Comparison of ENCODE assay signal across 19 cellular contexts in the genomic region with DNA sequence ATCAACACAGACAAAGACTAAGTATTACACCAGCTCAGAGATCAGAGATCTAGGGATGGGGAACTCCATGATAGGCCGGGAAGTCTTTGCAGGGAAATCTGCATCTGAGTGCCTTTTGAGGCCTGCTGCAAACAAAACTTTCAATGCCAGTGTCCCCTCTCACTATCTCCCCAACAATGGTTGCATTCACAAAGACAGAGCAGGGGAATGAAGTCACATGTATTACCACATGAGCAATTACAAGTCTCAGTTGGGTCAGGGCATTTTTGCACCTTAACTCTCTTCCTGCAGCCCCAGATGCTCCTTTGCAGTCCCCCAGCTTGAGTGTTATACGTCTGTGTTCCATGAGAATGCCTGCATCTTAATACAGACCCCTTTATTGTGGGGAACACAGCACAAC. TPM values are rescaled to one million over a fixed set of nuclear protein-coding genes. Genes with fewer than 3 reads are reported as not detected.
A peak's percentile ranks its signal among the peaks of the same experiment; 100 is the strongest.
DNase-seq lines count a peak whose midpoint lies in the region; ATAC-seq and TF ChIP-seq lines count a peak whose summit lies in the region.
"Had no signal": no experiment of that assay in that cellular context is flagged by ENCODE, and none has a peak within 500 bp of the region (broad histone marks: within the 10 kb centered on the region; RNA-seq: fewer than 3 reads in every experiment).

No MANE protein-coding gene starts in this region.

- H3K9me3 Mint-ChIP-seq in natural killer cell: no peaks in the 10 kb centered on the region

- no peak for ATAC-seq in natural killer cell
- ATAC-seq: body of pancreas had no signal

- peak overlapping the region; percentile 40 for H3K27ac ChIP-seq in KOPT-K1 (ENCODE audit: low read depth, low read length, poor library complexity, severe bottlenecking)
- peak overlapping the region; percentile 89 for H3K27ac ChIP-seq in caudate nucleus (ENCODE audit: low read depth, low read length)
- H3K27ac ChIP-seq: body of pancreas, esophagus muscularis mucosa had no signal

- no peaks in the 10 kb centered on the region for H3K36me3 Mint-ChIP-seq in natural killer cell

- H3K4me3 Mint-ChIP-seq in natural killer cell: peak overlapping the region; percentile 64
- H3K4me3 Mint-ChIP-seq: activated CD4-positive, alpha-beta memory T cell treated with anti-CD3 and anti-CD28 coated beads, Interleukin-2, amount 10 ng/mL, durations not matched to agents 7 days and 5 days; B cell had no signal

- no peak for TF ChIP-seq CTCF in natural killer cell (IDR thresholded peaks at IDR 0.05)

- peaks cover 6 to 7% of the 10 kb centered on the region in 2 donors for H3K27me3 Mint-ChIP-seq in natural killer cell (ENCODE audit: low read depth in 2 of 2)

- H3K36me3 ChIP-seq in KOPT-K1 (ENCODE audit: insufficient read depth, low read length): no peaks in the 10 kb centered on the region; the same call in 1 of the 2 replicates
- H3K36me3 ChIP-seq: esophagus muscularis mucosa, tibial nerve had no signal

- intact Hi-C loops in natural killer cell (cut with micrococcal nuclease): no loop called here

- H3K9me3 ChIP-seq in KOPT-K1 (ENCODE audit: insufficient read depth, low read length, poor library complexity, severe bottlenecking): no peaks in the 10 kb centered on the region
- H3K9me3 ChIP-seq: body of pancreas, esophagus muscularis mucosa, tibial nerve had no signal

- DNase-seq in COLO829 (ENCODE audit: low spot score) (peak; percentile 80), caudate nucleus (lab: John Stamatoyannopoulos, UW) (peak in 5 of 61 donors; percentile 12 to 42 (median 37)), natural killer cell (no peak), SKM-1 (lab: John Stamatoyannopoulos, UW; ENCODE audit: unreplicated experiment) (no peak), cerebellar cortex (ENCODE audit: low spot score) (no peak), amniotic stem cell (lab: John Stamatoyannopoulos, UW) (no peak)
- DNase-seq: activated CD4-positive, alpha-beta memory T cell treated with anti-CD3 and anti-CD28 coated beads, Interleukin-2, amount 10 ng/mL, durations not matched to agents 7 days and 5 days; activated effector memory CD4-positive, alpha-beta T cell treated with Interleukin-2 at 50 U/mL for 16 hours; DMS153; islet precursor cell; KBM-7; NCI-H1105; nephron progenitor cell; stimulated activated CD4-positive, alpha-beta T cell treated with anti-CD3 and anti-CD28 coated beads, Interleukin-12 subunit alpha, Interleukin-12 subunit beta, amount 100 ng/mL, for 4 hours had no signal

- peaks cover 40 to 67% of the 10 kb centered on the region in 2 donors for H3K4me1 Mint-ChIP-seq in natural killer cell

- H3K27ac Mint-ChIP-seq in natural killer cell: no peak overlapping the region
- H3K27ac Mint-ChIP-seq: activated CD4-positive, alpha-beta memory T cell treated with anti-CD3 and anti-CD28 coated beads, Interleukin-2, amount 10 ng/mL, durations not matched to agents 7 days and 5 days; B cell; nephron progenitor cell had no signal

RNA-seq across cellular contexts. Expression of a gene that starts 1.8 kb away (rescaled TPM):
- 10 to 100 TPM; 17.3 to 36.7 (median 19.0) TPM for total RNA-seq in natural killer cell

RNA-seq across cellular contexts. Expression of a gene that starts 37.8 kb away (rescaled TPM):
- total RNA-seq in natural killer cell: 10 to 100 TPM in 1 of 3 donors, 1 to 10 TPM in 2; 7.9 to 12.0 (median 9.4) TPM

RNA-seq across cellular contexts. Expression of a gene that starts 49.7 kb away (rescaled TPM):
- 10 to 100 TPM in 1 of 3 donors, 1 to 10 TPM in 2; 5.8 to 11.4 (median 8.6) TPM for total RNA-seq in natural killer cell
